In the genomic region with DNA sequence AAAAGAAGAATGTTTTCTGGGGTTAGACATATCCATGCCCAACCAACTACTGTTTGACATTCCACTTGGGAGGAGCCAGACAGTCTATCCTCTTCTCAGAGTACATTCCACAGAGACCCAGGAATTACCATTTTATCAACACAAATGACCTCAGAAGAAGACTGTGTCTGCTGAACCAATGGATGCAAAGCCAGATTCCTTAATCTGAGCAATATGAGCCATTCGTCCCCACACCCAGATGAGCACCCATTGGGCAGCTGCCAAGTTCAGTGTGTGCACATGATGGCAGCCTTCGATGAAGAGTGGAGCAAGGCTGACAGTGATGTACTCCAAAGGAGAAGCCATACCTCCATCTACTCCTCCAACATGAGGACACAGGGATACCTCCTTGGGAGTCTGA, we compare ENCODE assay signal across 28 cellular contexts.
DNase-seq lines count a peak whose midpoint lies in the region; TF ChIP-seq lines count a peak whose summit lies in the region.
"Had no signal": no experiment of that assay in that cellular context is flagged by ENCODE, and none has a peak within 500 bp of the region (broad histone marks: within the 10 kb centered on the region; RNA-seq: fewer than 3 reads in every experiment).

No MANE protein-coding gene starts in this region.

- H4K20me1 ChIP-seq in neural progenitor cell (ENCODE audit: low read depth), result no peaks in the 10 kb centered on the region

- H3K36me3 Mint-ChIP-seq in HFFc6 (ENCODE audit: low read depth) (no peaks in the 10 kb centered on the region), neural progenitor cell (no peaks in the 10 kb centered on the region)
- H3K36me3 Mint-ChIP-seq: IgD-negative memory B cell had no signal

- H3K4me3 ChIP-seq in fibroblast of the aortic adventitia (ENCODE audit: low read depth, low read length), result no peak overlapping the region
- no peak overlapping the region for H3K4me3 ChIP-seq in neural progenitor cell
- no peak overlapping the region for H3K4me3 ChIP-seq in esophagus muscularis mucosa
- H3K4me3 ChIP-seq: dorsolateral prefrontal cortex, heart right ventricle, SK-N-MC, spleen, upper lobe of left lung had no signal

- H3K4me1 Mint-ChIP-seq in HFFc6 (ENCODE audit: low read depth), result peaks cover 8% of the 10 kb centered on the region
- no peaks in the 10 kb centered on the region for H3K4me1 Mint-ChIP-seq in neural progenitor cell
- H3K4me1 Mint-ChIP-seq: activated T-helper 17 cell treated with anti-CD3 and anti-CD28 coated beads, Interleukin-2, amount 50 U/mL, for 72 hours; IgD-negative memory B cell had no signal

- H3K36me3 ChIP-seq in neural progenitor cell, result no peaks in the 10 kb centered on the region
- H3K36me3 ChIP-seq in esophagus muscularis mucosa, result no peaks in the 10 kb centered on the region
- H3K36me3 ChIP-seq: heart right ventricle, spleen, upper lobe of left lung had no signal

- DNase-seq in AG08396 (ENCODE audit: low spot score) (peak; percentile 50), HFFc6 (peak; percentile 41), astrocyte of the hippocampus (ENCODE audit: low read depth, low spot score) (peak; percentile 33), fibroblast of the aortic adventitia (ENCODE audit: low read depth) (peak; percentile 13), neural progenitor cell (ENCODE audit: low spot score) (no peak), NCI-H2196 treated with DMSO at 0.1 percent for 48 hours (lab: John Stamatoyannopoulos, UW; ENCODE audit: unreplicated experiment) (no peak), esophagus muscularis mucosa (ENCODE audit: extremely low spot score) (no peak)
- DNase-seq in stimulated activated CD4-positive, alpha-beta T cell treated with anti-CD3 and anti-CD28 coated beads, Interleukin-4, amount 100 ng/mL, for 24 hours, result no peak
- DNase-seq: activated CD8-positive, alpha-beta T cell treated with anti-CD3 and anti-CD28 coated beads for 36 hours; activated naive CD4-positive, alpha-beta T cell treated with anti-CD3 and anti-CD28 coated beads, Interleukin-2, amount 50 U/mL, for 16 hours; caudate nucleus; dorsolateral prefrontal cortex; foreskin melanocyte; heart right ventricle; left cardiac atrium; mammary epithelial cell; NCI-H1105 treated with DMSO at 0.1 percent for 48 hours; NCI-H1930; NCI-H446 treated with DMSO at 0.1 percent for 48 hours; posterior cingulate gyrus; right cardiac atrium; spleen; upper lobe of left lung had no signal

- H3F3A ChIP-seq in neural progenitor cell (ENCODE audit: low read depth), result no peaks in the 10 kb centered on the region

- H3K27me3 Mint-ChIP-seq in HFFc6 (ENCODE audit: insufficient read depth) (peaks cover 2% of the 10 kb centered on the region), neural progenitor cell (ENCODE audit: insufficient read depth, low read depth) (no peaks in the 10 kb centered on the region)
- H3K27me3 Mint-ChIP-seq: activated CD8-positive, alpha-beta T cell treated with anti-CD3 and anti-CD28 coated beads for 36 hours; activated T-helper 17 cell treated with anti-CD3 and anti-CD28 coated beads, Interleukin-2, amount 50 U/mL, for 72 hours had no signal

- intact Hi-C loops in esophagus muscularis mucosa (cut with DNase I), result no loop called here

- WGBS in esophagus muscularis mucosa, result 52% methylated on average over 2 of the region's 2 CpGs

- no peak overlapping the region for H3K27ac Mint-ChIP-seq in HFFc6
- no peak overlapping the region for H3K27ac Mint-ChIP-seq in neural progenitor cell
- H3K27ac Mint-ChIP-seq: activated CD8-positive, alpha-beta T cell treated with anti-CD3 and anti-CD28 coated beads for 36 hours; activated T-helper 17 cell treated with anti-CD3 and anti-CD28 coated beads, Interleukin-2, amount 50 U/mL, for 72 hours; IgD-negative memory B cell; T-helper 1 cell treated with Interleukin-12 subunit alpha and Interleukin-12 subunit beta and Interleukin-4 antibody, amounts not matched to agents 30 μg/mL and 1 μg/mL, for 36 hours had no signal

- H3K4me3 Mint-ChIP-seq in HFFc6, result no peak overlapping the region
- H3K4me3 Mint-ChIP-seq in neural progenitor cell, result no peak overlapping the region
- H3K4me3 Mint-ChIP-seq: activated CD8-positive, alpha-beta T cell treated with anti-CD3 and anti-CD28 coated beads for 36 hours; activated T-helper 17 cell treated with anti-CD3 and anti-CD28 coated beads, Interleukin-2, amount 50 U/mL, for 72 hours; IgD-negative memory B cell; neural crest cell; T-helper 1 cell treated with Interleukin-12 subunit alpha and Interleukin-12 subunit beta and Interleukin-4 antibody, amounts not matched to agents 30 μg/mL and 1 μg/mL, for 36 hours had no signal

- H3K9ac ChIP-seq in neural progenitor cell, result no peak overlapping the region

- H2AFZ ChIP-seq in neural progenitor cell (replicated peaks), result no peak overlapping the region

- H3K9me3 ChIP-seq in neural progenitor cell (ENCODE audit: low read depth), result no peaks in the 10 kb centered on the region
- no peaks in the 10 kb centered on the region for H3K9me3 ChIP-seq in esophagus muscularis mucosa
- H3K9me3 ChIP-seq: heart right ventricle, spleen, upper lobe of left lung had no signal

- H3K27me3 ChIP-seq in neural progenitor cell (no peaks in the 10 kb centered on the region), esophagus muscularis mucosa (no peaks in the 10 kb centered on the region)
- H3K27me3 ChIP-seq: spleen, upper lobe of left lung had no signal

- no peaks in the 10 kb centered on the region for H3K79me2 ChIP-seq in neural progenitor cell (ENCODE audit: low read depth)

- no peak overlapping the region for H3K27ac ChIP-seq in neural progenitor cell
- H3K27ac ChIP-seq in esophagus muscularis mucosa (replicated peaks in 1 of 4), result no peak overlapping the region
- H3K27ac ChIP-seq: dorsolateral prefrontal cortex, heart right ventricle, SK-N-MC, spleen, upper lobe of left lung had no signal

- H3K9me3 Mint-ChIP-seq in HFFc6 (no peaks in the 10 kb centered on the region), neural progenitor cell (peaks cover 3% of the 10 kb centered on the region)
- H3K9me3 Mint-ChIP-seq: activated CD8-positive, alpha-beta T cell treated with anti-CD3 and anti-CD28 coated beads for 36 hours; activated T-helper 17 cell treated with anti-CD3 and anti-CD28 coated beads, Interleukin-2, amount 50 U/mL, for 72 hours; T-helper 1 cell treated with Interleukin-12 subunit alpha and Interleukin-12 subunit beta and Interleukin-4 antibody, amounts not matched to agents 30 μg/mL and 1 μg/mL, for 36 hours had no signal

- TF ChIP-seq CTCF in HFFc6 (IDR thresholded peaks at IDR 0.05) (no peak), fibroblast of the aortic adventitia (IDR thresholded peaks at IDR 0.05; ENCODE audit: insufficient read depth, low read length) (no peak), neural progenitor cell (IDR thresholded peaks at IDR 0.05) (no peak), esophagus muscularis mucosa (IDR thresholded peaks at IDR 0.05) (no peak)

- H3K4me1 ChIP-seq in neural progenitor cell (no peaks in the 10 kb centered on the region), esophagus muscularis mucosa (no peaks in the 10 kb centered on the region)
- H3K4me1 ChIP-seq: heart right ventricle, spleen, upper lobe of left lung had no signal

- H3K4me2 ChIP-seq in neural progenitor cell, result no peak overlapping the region

- no peak for TF ChIP-seq POLR2A in esophagus muscularis mucosa (IDR thresholded peaks at IDR 0.05; ENCODE audit: low read depth)

- no peak for TF ChIP-seq EP300 in esophagus muscularis mucosa (IDR thresholded peaks at IDR 0.05)

Comparison
In these comparisons a context has a peak if more than half of its experiments do, and no peak if none do; other contexts are left out.
1. DNase-seq: peak in AG08396 (single experiment), HFFc6 (single experiment), astrocyte of the hippocampus (single experiment) and fibroblast of the aortic adventitia (single experiment); none in neural progenitor cell (single experiment), NCI-H2196 treated with DMSO at 0.1 percent for 48 hours (single experiment), esophagus muscularis mucosa (single experiment) and stimulated activated CD4-positive, alpha-beta T cell treated with anti-CD3 and anti-CD28 coated beads, Interleukin-4, amount 100 ng/mL, for 24 hours (single experiment).